ENCODE assay signal across 10 cellular contexts in the genomic region with DNA sequence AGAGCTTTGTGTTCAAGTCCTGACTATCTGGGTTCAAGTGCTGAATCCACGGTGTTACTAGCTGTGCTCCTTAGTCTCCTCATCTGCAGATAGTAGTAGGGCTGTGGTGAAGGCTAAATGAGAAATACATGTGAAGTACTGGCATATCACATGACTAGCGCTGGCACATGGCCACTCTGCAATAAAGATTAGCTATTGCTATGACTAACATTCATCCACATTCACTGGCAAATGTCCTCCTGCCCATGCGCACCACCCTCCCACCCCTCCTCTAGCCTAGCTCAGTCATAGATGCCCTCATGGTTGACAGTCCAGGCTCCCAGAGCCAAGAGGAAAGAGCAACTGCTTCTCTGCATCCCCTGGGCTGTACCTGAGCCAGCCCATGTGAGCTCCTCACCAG. TPM values are rescaled to one million over a fixed set of nuclear protein-coding genes. Genes with fewer than 3 reads are reported as not detected.
A peak's percentile ranks its signal among the peaks of the same experiment; 100 is the strongest.
DNase-seq lines count a peak whose midpoint lies in the region; ATAC-seq, FAIRE-seq and TF ChIP-seq lines count a peak whose summit lies in the region.
"Had no signal": no experiment of that assay in that cellular context is flagged by ENCODE, and none has a peak within 500 bp of the region (broad histone marks: within the 10 kb centered on the region; RNA-seq: fewer than 3 reads in every experiment).

No MANE protein-coding gene starts in this region.

- no peaks in the 10 kb centered on the region for H4K20me1 ChIP-seq in GM23248 (ENCODE audit: insufficient read depth)

- DNase-seq in GM23248 (peak; percentile 99), RKO (ENCODE audit: low spot score) (peak; percentile 92), esophagus squamous epithelium (lab: John Stamatoyannopoulos, UW) (no peak), sciatic nerve (ENCODE audit: low spot score) (no peak), D721Med (ENCODE audit: insufficient read length, low spot score) (no peak), GM10248 (ENCODE audit: extremely low spot score) (no peak)
- no peak for DNase-seq in stimulated activated CD4-positive, alpha-beta T cell treated with anti-CD3 and anti-CD28 coated beads, Interleukin-12 subunit alpha, Interleukin-12 subunit beta, amount 100 ng/mL, for 4 hours
- DNase-seq: activated naive CD8-positive, alpha-beta T cell treated with anti-CD3 and anti-CD28 coated beads for 36 hours had no signal

- TF ChIP-seq CTCF in esophagus squamous epithelium (IDR thresholded peaks at IDR 0.05) (no peak), D721Med (IDR thresholded peaks at IDR 0.05; ENCODE audit: insufficient read depth, missing control alignments) (no peak), GM10248 (IDR thresholded peaks at IDR 0.05; ENCODE audit: control extremely low read depth, extremely low read depth, low read depth, missing control alignments) (no peak)

- in situ Hi-C loops in GM23248 (cut with MboI) = no loop called here

- no peak overlapping the region for H3K4me3 ChIP-seq in GM23248
- no peak overlapping the region for H3K4me3 ChIP-seq in esophagus squamous epithelium

- H3K4me1 ChIP-seq in GM23248 (ENCODE audit: insufficient read depth) (peaks cover 54% of the 10 kb centered on the region), esophagus squamous epithelium (peaks cover 35 to 55% (median 42%) of the 10 kb centered on the region in 3 donors)

- FAIRE-seq in D721Med (lab: Jason Lieb, UNC) = no peak

- H3K36me3 ChIP-seq in GM23248 (ENCODE audit: low read depth) (peaks cover 5% of the 10 kb centered on the region; the same call in 1 of the 2 replicates), esophagus squamous epithelium (peaks cover 0 to 21% (median 10%) of the 10 kb centered on the region in 3 donors)

- peaks cover 52% of the 10 kb centered on the region for H3F3A ChIP-seq in GM23248 (ENCODE audit: insufficient read depth)

- 0 out of 2 replicates have a peak overlapping the region, but pooled peaks have one; percentile 14 for H2AFZ ChIP-seq in GM23248

- H3K9ac ChIP-seq in GM23248 = peak overlapping the region; percentile 53

- CTCF ChIA-PET in GM10248 (lab: Yijun Ruan, JAX) = interaction anchor here (1.1 to 12.8 kb wide), 12 partner anchors 11 to 251 kb away, joined by 4 to 226 read pairs (median 10); a partner anchor contains a TSS

- POLR2A ChIA-PET in GM10248 (lab: Yijun Ruan, JAX) = no interaction called here

- H3K27me3 ChIP-seq in GM23248 (replicated peaks; ENCODE audit: insufficient read depth) (no peaks in the 10 kb centered on the region), esophagus squamous epithelium (no peaks in the 10 kb centered on the region)
- H3K27me3 ChIP-seq: neutrophil had no signal

- H3K9me3 ChIP-seq in GM23248 (ENCODE audit: low read depth) (no peaks in the 10 kb centered on the region), esophagus squamous epithelium (no peaks in the 10 kb centered on the region)
- H3K9me3 ChIP-seq: neutrophil had no signal

- no peak for TF ChIP-seq POLR2A in esophagus squamous epithelium (IDR thresholded peaks at IDR 0.05)

- 17 to 19% methylated on average over 3 of the region's 3 CpGs for WGBS in GM23248 (ENCODE audit: low coverage in 1 of 2, low lambda C conversion rate in 2 of 2, missing lambda C conversion rate in 2 of 2), 2 experiments
- WGBS in esophagus squamous epithelium, 2 donors = 63 to 64% methylated on average over 3 of the region's 3 CpGs

- intact Hi-C loops in esophagus squamous epithelium (cut with DNase I) (loop anchor here (5.0 kb wide), 1 partner anchor 36 kb away; no protein-coding TSS in a partner anchor), sciatic nerve (cut with DNase I) (loop anchor here (5.0 kb wide), 1 partner anchor 36 kb away; no protein-coding TSS in a partner anchor)

- H3K4me2 ChIP-seq in GM23248 (ENCODE audit: unreplicated experiment) = peak overlapping the region; percentile 33

- ATAC-seq in sciatic nerve (peak; percentile 4), GM21360 (IDR thresholded peaks at IDR 0.05; ENCODE audit: unreplicated experiment) (no peak)

- H3K27ac ChIP-seq in GM23248 (peak overlapping the region; percentile 86), esophagus squamous epithelium (peak overlapping the region; percentile 76 to 86 (median 82))
- H3K27ac ChIP-seq: neutrophil had no signal

- H3K79me2 ChIP-seq in GM23248 (ENCODE audit: insufficient read depth) = peaks cover 17% of the 10 kb centered on the region

- no peaks in the 10 kb centered on the region for H3K9me2 ChIP-seq in GM23248 (ENCODE audit: insufficient read depth)

RNA-seq across cellular contexts. Expression of a gene that starts 8.5 kb away (rescaled TPM):
- 30.5 and 33.1 TPM in 2 replicates for total RNA-seq in GM23248 (2014; rRNA removed; shearing (Covaris generic))
- polyA plus RNA-seq in GM23248 (2016; fragmentation: Nextera tagmentation; extraction: Ambion mirVana) = 2.9 and 3.2 TPM in 2 replicates
- total RNA-seq in esophagus squamous epithelium (1 to 10 TPM; 4.0 to 7.4 (median 5.1) TPM), sciatic nerve (47.3 TPM)

RNA-seq across cellular contexts. Expression of a gene that starts 15.8 kb away (rescaled TPM):
- total RNA-seq in GM23248 (2014; rRNA removed; shearing (Covaris generic)) = 101 and 112 TPM in 2 replicates
- polyA plus RNA-seq in GM23248 (2016; fragmentation: Nextera tagmentation; extraction: Ambion mirVana) = 134 and 135 TPM in 2 replicates
- total RNA-seq in esophagus squamous epithelium = 100 to 1,000 TPM in 2 of 4 donors, 10 to 100 TPM in 2; 68.3 to 132 (median 112) TPM
- total RNA-seq in sciatic nerve = 46.8 TPM

RNA-seq across cellular contexts. Expression of a gene that starts 22.5 kb away (rescaled TPM):
- 160 and 224 TPM in 2 replicates for total RNA-seq in GM23248 (2014; rRNA removed; shearing (Covaris generic))
- 34.8 and 35.8 TPM in 2 replicates for polyA plus RNA-seq in GM23248 (2016; fragmentation: Nextera tagmentation; extraction: Ambion mirVana)
- total RNA-seq in esophagus squamous epithelium (100 to 1,000 TPM in 2 of 4 donors, 10 to 100 TPM in 2; 59.4 to 180 (median 92.9) TPM), sciatic nerve (123 TPM)

RNA-seq across cellular contexts. Expression of a gene that starts 44.8 kb away (rescaled TPM):
- total RNA-seq in GM23248 (2014; rRNA removed; shearing (Covaris generic)) = 64.7 and 70.3 TPM in 2 replicates
- 38.9 and 42.0 TPM in 2 replicates for polyA plus RNA-seq in GM23248 (2016; fragmentation: Nextera tagmentation; extraction: Ambion mirVana)
- total RNA-seq in esophagus squamous epithelium = 10 to 100 TPM; 41.0 to 57.8 (median 48.1) TPM
- total RNA-seq in sciatic nerve = 25.0 TPM

RNA-seq across cellular contexts. Expression of a gene that starts 49.6 kb away (rescaled TPM):
- total RNA-seq in GM23248 (2014; rRNA removed; shearing (Covaris generic)) = not detected in 2 replicates
- not detected in 2 replicates for polyA plus RNA-seq in GM23248 (2016; fragmentation: Nextera tagmentation; extraction: Ambion mirVana)
- total RNA-seq in esophagus squamous epithelium (not detected), sciatic nerve (0.98 TPM)

Comparison
In these comparisons a context has a peak if more than half of its experiments do, and no peak if none do; other contexts are left out.
1. DNase-seq: peak in GM23248 (single experiment) and RKO (single experiment); none in esophagus squamous epithelium (single experiment), sciatic nerve (single experiment), D721Med (single experiment), stimulated activated CD4-positive, alpha-beta T cell treated with anti-CD3 and anti-CD28 coated beads, Interleukin-12 subunit alpha, Interleukin-12 subunit beta, amount 100 ng/mL, for 4 hours (single experiment) and GM10248 (single experiment).